ENCODE assay signal across 8 cellular contexts in genomic region chr4:184250795-184251679, GRCh38. TPM values are rescaled to one million over a fixed set of nuclear protein-coding genes. Genes with fewer than 3 reads are reported as not detected.
DNase-seq lines count a peak whose midpoint lies in the region; ATAC-seq and TF ChIP-seq lines count a peak whose summit lies in the region.

No MANE protein-coding gene starts in this region.

- H3K4me3 Mint-ChIP-seq in nephron progenitor cell = no peak overlapping the region

- TF ChIP-seq POLR2A in erythroblast (IDR thresholded peaks at IDR 0.05; ENCODE audit: low read length) = no peak

- TF ChIP-seq CTCF in nephron progenitor cell (IDR thresholded peaks at IDR 0.05) = peak; percentile 62

- H3K4me1 Mint-ChIP-seq in nephron progenitor cell = no peaks in the 10 kb centered on the region

- peaks cover 21% of the 10 kb centered on the region for H3K9me3 Mint-ChIP-seq in nephron progenitor cell

- DNase-seq in Daoy (ENCODE audit: low read depth) (peak; percentile 25), NCI-H1105 (lab: John Stamatoyannopoulos, UW) (peak; percentile 5), SW 1271 (lab: John Stamatoyannopoulos, UW) (peak; percentile 38 to 39), erythroblast (lab: John Stamatoyannopoulos, UW) (peak; percentile 56 to 69), nephron progenitor cell (no peak)
- DNase-seq in activated effector memory CD4-positive, alpha-beta T cell treated with Interleukin-2 at 50 U/mL for 16 hours = no peak

- H3K27me3 Mint-ChIP-seq in nephron progenitor cell (ENCODE audit: low read depth, poor library complexity) = no peaks in the 10 kb centered on the region

- peaks cover 4% of the 10 kb centered on the region for H3K36me3 Mint-ChIP-seq in nephron progenitor cell (ENCODE audit: low read depth)

- H3K27ac Mint-ChIP-seq in nephron progenitor cell = no peak overlapping the region

- ATAC-seq in GM21717 (IDR thresholded peaks at IDR 0.05; ENCODE audit: unreplicated experiment) (peak; percentile 56), HG02870 (IDR thresholded peaks at IDR 0.05; ENCODE audit: unreplicated experiment) (no peak)

RNA-seq across cellular contexts. Expression of gene ENPP6, which starts 33.4 kb away (rescaled TPM):
- total RNA-seq in Daoy (2014; rRNA removed; shearing (Covaris generic)) = 0.17 TPM in 1 of 2 replicates, not detected in the other

Comparison
In these comparisons a context has a peak if more than half of its experiments do, and no peak if none do; other contexts are left out.
1. DNase-seq: peak in Daoy (single experiment), NCI-H1105 (single experiment), SW 1271 (2 of 2) and erythroblast (2 of 2); none in nephron progenitor cell (single experiment) and activated effector memory CD4-positive, alpha-beta T cell treated with Interleukin-2 at 50 U/mL for 16 hours (single experiment).